Comparison of ENCODE assay signal across 1 cellular context in the genomic region with DNA sequence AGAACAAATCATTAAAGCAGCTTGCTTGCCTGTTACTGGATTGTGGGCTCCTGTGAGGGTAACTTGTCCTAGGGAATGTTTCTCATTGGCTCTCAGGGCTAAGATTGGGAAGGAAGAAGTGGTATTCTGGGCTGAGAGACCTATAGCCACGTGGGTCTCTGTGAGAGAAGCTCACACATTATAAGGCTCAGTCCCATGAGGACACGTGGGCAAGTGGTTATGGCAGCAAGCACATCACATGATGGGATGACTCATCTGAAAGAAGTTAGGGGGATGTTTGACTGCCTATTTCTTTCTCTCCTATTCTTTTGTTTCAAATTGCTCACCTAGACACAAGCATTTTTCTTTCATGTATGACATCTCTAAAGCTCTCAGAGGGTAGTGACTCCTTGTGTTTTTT.
TF ChIP-seq lines count a peak whose summit lies in the region.

No MANE protein-coding gene starts in this region.

TF ChIP-seq in K562, 482 proteins besides CTCF, POLR2A, EP300 and RAD21:
- TF ChIP-seq, protein P1, sequence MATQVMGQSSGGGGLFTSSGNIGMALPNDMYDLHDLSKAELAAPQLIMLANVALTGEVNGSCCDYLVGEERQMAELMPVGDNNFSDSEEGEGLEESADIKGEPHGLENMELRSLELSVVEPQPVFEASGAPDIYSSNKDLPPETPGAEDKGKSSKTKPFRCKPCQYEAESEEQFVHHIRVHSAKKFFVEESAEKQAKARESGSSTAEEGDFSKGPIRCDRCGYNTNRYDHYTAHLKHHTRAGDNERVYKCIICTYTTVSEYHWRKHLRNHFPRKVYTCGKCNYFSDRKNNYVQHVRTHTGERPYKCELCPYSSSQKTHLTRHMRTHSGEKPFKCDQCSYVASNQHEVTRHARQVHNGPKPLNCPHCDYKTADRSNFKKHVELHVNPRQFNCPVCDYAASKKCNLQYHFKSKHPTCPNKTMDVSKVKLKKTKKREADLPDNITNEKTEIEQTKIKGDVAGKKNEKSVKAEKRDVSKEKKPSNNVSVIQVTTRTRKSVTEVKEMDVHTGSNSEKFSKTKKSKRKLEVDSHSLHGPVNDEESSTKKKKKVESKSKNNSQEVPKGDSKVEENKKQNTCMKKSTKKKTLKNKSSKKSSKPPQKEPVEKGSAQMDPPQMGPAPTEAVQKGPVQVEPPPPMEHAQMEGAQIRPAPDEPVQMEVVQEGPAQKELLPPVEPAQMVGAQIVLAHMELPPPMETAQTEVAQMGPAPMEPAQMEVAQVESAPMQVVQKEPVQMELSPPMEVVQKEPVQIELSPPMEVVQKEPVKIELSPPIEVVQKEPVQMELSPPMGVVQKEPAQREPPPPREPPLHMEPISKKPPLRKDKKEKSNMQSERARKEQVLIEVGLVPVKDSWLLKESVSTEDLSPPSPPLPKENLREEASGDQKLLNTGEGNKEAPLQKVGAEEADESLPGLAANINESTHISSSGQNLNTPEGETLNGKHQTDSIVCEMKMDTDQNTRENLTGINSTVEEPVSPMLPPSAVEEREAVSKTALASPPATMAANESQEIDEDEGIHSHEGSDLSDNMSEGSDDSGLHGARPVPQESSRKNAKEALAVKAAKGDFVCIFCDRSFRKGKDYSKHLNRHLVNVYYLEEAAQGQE (CRISPR knock-in tag; IDR thresholded peaks at IDR 0.05; ENCODE audit: low read depth) = no peak
- no peak for TF ChIP-seq PTTG1 (tag; IDR thresholded peaks at IDR 0.05; ENCODE audit: low read depth)
- TF ChIP-seq ZNF23 (CRISPR knock-in tag; IDR thresholded peaks at IDR 0.05) = no peak
- TF ChIP-seq TARDBP (IDR thresholded peaks at IDR 0.05) = no peak
- TF ChIP-seq, protein P2, sequence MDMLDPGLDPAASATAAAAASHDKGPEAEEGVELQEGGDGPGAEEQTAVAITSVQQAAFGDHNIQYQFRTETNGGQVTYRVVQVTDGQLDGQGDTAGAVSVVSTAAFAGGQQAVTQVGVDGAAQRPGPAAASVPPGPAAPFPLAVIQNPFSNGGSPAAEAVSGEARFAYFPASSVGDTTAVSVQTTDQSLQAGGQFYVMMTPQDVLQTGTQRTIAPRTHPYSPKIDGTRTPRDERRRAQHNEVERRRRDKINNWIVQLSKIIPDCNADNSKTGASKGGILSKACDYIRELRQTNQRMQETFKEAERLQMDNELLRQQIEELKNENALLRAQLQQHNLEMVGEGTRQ (CRISPR knock-in tag; IDR thresholded peaks at IDR 0.05) = peak; percentile 78
- TF ChIP-seq, protein P3, sequence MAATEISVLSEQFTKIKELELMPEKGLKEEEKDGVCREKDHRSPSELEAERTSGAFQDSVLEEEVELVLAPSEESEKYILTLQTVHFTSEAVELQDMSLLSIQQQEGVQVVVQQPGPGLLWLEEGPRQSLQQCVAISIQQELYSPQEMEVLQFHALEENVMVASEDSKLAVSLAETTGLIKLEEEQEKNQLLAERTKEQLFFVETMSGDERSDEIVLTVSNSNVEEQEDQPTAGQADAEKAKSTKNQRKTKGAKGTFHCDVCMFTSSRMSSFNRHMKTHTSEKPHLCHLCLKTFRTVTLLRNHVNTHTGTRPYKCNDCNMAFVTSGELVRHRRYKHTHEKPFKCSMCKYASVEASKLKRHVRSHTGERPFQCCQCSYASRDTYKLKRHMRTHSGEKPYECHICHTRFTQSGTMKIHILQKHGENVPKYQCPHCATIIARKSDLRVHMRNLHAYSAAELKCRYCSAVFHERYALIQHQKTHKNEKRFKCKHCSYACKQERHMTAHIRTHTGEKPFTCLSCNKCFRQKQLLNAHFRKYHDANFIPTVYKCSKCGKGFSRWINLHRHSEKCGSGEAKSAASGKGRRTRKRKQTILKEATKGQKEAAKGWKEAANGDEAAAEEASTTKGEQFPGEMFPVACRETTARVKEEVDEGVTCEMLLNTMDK (IDR thresholded peaks at IDR 0.05; ENCODE audit: borderline replicate concordance, insufficient read depth, low read depth, low read length, poor library complexity, severe bottlenecking) = no peak
- TF ChIP-seq NONO (IDR thresholded peaks at IDR 0.05; ENCODE audit: low read depth in 2 of 2, low read length in 1 of 2) = no peak
- no peak for TF ChIP-seq ZNF146 (CRISPR knock-in tag; IDR thresholded peaks at IDR 0.05; ENCODE audit: unreplicated experiment)
- TF ChIP-seq L3MBTL2 (IDR thresholded peaks at IDR 0.05) = peak; percentile 59; the same call in 1 of the 2 replicates
- TF ChIP-seq SP1 (CRISPR knock-in tag; IDR thresholded peaks at IDR 0.05) = no peak
- no peak for TF ChIP-seq RBFOX2 (IDR thresholded peaks at IDR 0.05; ENCODE audit: low read depth, low read length)
- TF ChIP-seq FOSL1 (tag; conservative IDR thresholded peaks at IDR 0.05) = peak; percentile 56
- no peak for TF ChIP-seq BHLHE40 (IDR thresholded peaks at IDR 0.05; ENCODE audit: low read length)
- TF ChIP-seq, protein P4, sequence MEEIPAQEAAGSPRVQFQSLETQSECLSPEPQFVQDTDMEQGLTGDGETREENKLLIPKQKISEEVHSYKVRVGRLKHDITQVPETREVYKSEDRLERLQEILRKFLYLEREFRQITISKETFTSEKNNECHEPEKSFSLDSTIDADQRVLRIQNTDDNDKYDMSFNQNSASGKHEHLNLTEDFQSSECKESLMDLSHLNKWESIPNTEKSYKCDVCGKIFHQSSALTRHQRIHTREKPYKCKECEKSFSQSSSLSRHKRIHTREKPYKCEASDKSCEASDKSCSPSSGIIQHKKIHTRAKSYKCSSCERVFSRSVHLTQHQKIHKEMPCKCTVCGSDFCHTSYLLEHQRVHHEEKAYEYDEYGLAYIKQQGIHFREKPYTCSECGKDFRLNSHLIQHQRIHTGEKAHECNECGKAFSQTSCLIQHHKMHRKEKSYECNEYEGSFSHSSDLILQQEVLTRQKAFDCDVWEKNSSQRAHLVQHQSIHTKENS (CRISPR knock-in tag; IDR thresholded peaks at IDR 0.05) = no peak
- TF ChIP-seq XRCC4 (IDR thresholded peaks at IDR 0.05; ENCODE audit: extremely low read depth, insufficient read depth, insufficient read length) = no peak
- no peak for TF ChIP-seq ZNF134 (CRISPR knock-in tag; conservative IDR thresholded peaks at IDR 0.05)
- TF ChIP-seq EZH2 (IDR thresholded peaks at IDR 0.05; ENCODE audit: borderline replicate concordance, low read depth, low read length) = no peak
- TF ChIP-seq, protein P5, sequence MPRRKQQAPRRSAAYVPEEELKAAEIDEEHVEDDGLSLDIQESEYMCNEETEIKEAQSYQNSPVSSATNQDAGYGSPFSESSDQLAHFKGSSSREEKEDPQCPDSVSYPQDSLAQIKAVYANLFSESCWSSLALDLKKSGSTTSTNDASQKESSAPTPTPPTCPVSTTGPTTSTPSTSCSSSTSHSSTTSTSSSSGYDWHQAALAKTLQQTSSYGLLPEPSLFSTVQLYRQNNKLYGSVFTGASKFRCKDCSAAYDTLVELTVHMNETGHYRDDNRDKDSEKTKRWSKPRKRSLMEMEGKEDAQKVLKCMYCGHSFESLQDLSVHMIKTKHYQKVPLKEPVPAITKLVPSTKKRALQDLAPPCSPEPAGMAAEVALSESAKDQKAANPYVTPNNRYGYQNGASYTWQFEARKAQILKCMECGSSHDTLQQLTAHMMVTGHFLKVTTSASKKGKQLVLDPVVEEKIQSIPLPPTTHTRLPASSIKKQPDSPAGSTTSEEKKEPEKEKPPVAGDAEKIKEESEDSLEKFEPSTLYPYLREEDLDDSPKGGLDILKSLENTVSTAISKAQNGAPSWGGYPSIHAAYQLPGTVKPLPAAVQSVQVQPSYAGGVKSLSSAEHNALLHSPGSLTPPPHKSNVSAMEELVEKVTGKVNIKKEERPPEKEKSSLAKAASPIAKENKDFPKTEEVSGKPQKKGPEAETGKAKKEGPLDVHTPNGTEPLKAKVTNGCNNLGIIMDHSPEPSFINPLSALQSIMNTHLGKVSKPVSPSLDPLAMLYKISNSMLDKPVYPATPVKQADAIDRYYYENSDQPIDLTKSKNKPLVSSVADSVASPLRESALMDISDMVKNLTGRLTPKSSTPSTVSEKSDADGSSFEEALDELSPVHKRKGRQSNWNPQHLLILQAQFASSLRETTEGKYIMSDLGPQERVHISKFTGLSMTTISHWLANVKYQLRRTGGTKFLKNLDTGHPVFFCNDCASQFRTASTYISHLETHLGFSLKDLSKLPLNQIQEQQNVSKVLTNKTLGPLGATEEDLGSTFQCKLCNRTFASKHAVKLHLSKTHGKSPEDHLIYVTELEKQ (CRISPR knock-in tag; IDR thresholded peaks at IDR 0.05) = no peak
- no peak for TF ChIP-seq CHD4 (IDR thresholded peaks at IDR 0.05; ENCODE audit: insufficient read depth, insufficient replicate concordance, low read depth, low read length, poor library complexity, severe bottlenecking)
- TF ChIP-seq POLR2AphosphoS2 (IDR thresholded peaks at IDR 0.05; ENCODE audit: low read length) = no peak
- TF ChIP-seq KAT7 (CRISPR knock-in tag; IDR thresholded peaks at IDR 0.05; ENCODE audit: borderline replicate concordance) = no peak
- no peak for TF ChIP-seq ZNF57 (CRISPR knock-in tag; IDR thresholded peaks at IDR 0.05)
- no peak for TF ChIP-seq JUND (IDR thresholded peaks at IDR 0.05; ENCODE audit: borderline replicate concordance, low read depth, low read length)
- TF ChIP-seq JUND (tag; IDR thresholded peaks at IDR 0.05; ENCODE audit: borderline replicate concordance, low read depth, low read length) = peak; percentile 76; the same call in 2 of the 3 replicates
- TF ChIP-seq, protein P6, sequence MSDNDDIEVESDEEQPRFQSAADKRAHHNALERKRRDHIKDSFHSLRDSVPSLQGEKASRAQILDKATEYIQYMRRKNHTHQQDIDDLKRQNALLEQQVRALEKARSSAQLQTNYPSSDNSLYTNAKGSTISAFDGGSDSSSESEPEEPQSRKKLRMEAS (CRISPR knock-in tag; IDR thresholded peaks at IDR 0.05) = no peak
- no peak for TF ChIP-seq KDM2B (CRISPR knock-in tag; IDR thresholded peaks at IDR 0.05)
- TF ChIP-seq, protein P7, sequence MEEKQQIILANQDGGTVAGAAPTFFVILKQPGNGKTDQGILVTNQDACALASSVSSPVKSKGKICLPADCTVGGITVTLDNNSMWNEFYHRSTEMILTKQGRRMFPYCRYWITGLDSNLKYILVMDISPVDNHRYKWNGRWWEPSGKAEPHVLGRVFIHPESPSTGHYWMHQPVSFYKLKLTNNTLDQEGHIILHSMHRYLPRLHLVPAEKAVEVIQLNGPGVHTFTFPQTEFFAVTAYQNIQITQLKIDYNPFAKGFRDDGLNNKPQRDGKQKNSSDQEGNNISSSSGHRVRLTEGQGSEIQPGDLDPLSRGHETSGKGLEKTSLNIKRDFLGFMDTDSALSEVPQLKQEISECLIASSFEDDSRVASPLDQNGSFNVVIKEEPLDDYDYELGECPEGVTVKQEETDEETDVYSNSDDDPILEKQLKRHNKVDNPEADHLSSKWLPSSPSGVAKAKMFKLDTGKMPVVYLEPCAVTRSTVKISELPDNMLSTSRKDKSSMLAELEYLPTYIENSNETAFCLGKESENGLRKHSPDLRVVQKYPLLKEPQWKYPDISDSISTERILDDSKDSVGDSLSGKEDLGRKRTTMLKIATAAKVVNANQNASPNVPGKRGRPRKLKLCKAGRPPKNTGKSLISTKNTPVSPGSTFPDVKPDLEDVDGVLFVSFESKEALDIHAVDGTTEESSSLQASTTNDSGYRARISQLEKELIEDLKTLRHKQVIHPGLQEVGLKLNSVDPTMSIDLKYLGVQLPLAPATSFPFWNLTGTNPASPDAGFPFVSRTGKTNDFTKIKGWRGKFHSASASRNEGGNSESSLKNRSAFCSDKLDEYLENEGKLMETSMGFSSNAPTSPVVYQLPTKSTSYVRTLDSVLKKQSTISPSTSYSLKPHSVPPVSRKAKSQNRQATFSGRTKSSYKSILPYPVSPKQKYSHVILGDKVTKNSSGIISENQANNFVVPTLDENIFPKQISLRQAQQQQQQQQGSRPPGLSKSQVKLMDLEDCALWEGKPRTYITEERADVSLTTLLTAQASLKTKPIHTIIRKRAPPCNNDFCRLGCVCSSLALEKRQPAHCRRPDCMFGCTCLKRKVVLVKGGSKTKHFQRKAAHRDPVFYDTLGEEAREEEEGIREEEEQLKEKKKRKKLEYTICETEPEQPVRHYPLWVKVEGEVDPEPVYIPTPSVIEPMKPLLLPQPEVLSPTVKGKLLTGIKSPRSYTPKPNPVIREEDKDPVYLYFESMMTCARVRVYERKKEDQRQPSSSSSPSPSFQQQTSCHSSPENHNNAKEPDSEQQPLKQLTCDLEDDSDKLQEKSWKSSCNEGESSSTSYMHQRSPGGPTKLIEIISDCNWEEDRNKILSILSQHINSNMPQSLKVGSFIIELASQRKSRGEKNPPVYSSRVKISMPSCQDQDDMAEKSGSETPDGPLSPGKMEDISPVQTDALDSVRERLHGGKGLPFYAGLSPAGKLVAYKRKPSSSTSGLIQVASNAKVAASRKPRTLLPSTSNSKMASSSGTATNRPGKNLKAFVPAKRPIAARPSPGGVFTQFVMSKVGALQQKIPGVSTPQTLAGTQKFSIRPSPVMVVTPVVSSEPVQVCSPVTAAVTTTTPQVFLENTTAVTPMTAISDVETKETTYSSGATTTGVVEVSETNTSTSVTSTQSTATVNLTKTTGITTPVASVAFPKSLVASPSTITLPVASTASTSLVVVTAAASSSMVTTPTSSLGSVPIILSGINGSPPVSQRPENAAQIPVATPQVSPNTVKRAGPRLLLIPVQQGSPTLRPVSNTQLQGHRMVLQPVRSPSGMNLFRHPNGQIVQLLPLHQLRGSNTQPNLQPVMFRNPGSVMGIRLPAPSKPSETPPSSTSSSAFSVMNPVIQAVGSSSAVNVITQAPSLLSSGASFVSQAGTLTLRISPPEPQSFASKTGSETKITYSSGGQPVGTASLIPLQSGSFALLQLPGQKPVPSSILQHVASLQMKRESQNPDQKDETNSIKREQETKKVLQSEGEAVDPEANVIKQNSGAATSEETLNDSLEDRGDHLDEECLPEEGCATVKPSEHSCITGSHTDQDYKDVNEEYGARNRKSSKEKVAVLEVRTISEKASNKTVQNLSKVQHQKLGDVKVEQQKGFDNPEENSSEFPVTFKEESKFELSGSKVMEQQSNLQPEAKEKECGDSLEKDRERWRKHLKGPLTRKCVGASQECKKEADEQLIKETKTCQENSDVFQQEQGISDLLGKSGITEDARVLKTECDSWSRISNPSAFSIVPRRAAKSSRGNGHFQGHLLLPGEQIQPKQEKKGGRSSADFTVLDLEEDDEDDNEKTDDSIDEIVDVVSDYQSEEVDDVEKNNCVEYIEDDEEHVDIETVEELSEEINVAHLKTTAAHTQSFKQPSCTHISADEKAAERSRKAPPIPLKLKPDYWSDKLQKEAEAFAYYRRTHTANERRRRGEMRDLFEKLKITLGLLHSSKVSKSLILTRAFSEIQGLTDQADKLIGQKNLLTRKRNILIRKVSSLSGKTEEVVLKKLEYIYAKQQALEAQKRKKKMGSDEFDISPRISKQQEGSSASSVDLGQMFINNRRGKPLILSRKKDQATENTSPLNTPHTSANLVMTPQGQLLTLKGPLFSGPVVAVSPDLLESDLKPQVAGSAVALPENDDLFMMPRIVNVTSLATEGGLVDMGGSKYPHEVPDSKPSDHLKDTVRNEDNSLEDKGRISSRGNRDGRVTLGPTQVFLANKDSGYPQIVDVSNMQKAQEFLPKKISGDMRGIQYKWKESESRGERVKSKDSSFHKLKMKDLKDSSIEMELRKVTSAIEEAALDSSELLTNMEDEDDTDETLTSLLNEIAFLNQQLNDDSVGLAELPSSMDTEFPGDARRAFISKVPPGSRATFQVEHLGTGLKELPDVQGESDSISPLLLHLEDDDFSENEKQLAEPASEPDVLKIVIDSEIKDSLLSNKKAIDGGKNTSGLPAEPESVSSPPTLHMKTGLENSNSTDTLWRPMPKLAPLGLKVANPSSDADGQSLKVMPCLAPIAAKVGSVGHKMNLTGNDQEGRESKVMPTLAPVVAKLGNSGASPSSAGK (IDR thresholded peaks at IDR 0.05) = peak; percentile 54
- TF ChIP-seq PCBP2 (IDR thresholded peaks at IDR 0.05; ENCODE audit: low read depth, low read length, poor library complexity, severe bottlenecking) = no peak
- TF ChIP-seq SMARCA5 (IDR thresholded peaks at IDR 0.05) = no peak
- TF ChIP-seq ZC3H11A (IDR thresholded peaks at IDR 0.05; ENCODE audit: low read depth, low read length) = no peak
